ENCODE assay signal across 32 cellular contexts in the genomic region with DNA sequence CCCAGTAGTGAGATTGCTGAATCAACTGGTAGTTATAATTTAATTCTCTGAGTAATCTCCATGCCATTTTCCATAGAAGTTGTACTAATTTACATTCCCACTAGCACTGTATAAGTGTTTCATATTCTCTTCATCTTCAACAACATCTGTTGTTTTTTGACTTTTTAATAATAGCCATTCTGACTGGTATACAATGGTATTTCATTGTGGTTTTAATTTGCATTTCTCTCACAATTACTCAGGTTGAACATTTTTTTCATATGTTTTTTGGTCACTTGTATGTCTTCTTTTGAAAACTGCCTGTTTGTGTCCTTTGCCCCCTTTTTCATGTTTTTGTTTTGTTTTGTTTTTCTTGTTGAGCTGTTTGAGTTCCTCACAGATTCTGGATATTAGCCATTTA.
"Had no signal": no experiment of that assay in that cellular context is flagged by ENCODE, and none has a peak within 500 bp of the region (broad histone marks: within the 10 kb centered on the region; RNA-seq: fewer than 3 reads in every experiment).

No MANE protein-coding gene starts in this region.

- H3K27ac ChIP-seq: body of pancreas, cardiac muscle cell, colonic mucosa, epithelial cell of prostate, esophagus squamous epithelium, left lung, ovary, stomach, thyroid gland, upper lobe of left lung, vagina had no signal

- H3K27me3 ChIP-seq: body of pancreas, cardiac muscle cell, colonic mucosa, esophagus squamous epithelium, left lung, ovary, stomach, thyroid gland, upper lobe of left lung, vagina had no signal

- H3K36me3 ChIP-seq: cardiac muscle cell, colonic mucosa, esophagus squamous epithelium, left lung, ovary, stomach, thyroid gland, upper lobe of left lung, vagina had no signal

- H3K4me1 ChIP-seq: body of pancreas, colonic mucosa, esophagus squamous epithelium, left lung, stomach, thyroid gland, upper lobe of left lung, vagina had no signal

- DNase-seq: activated CD4-positive, alpha-beta memory T cell treated with anti-CD3 and anti-CD28 coated beads, Interleukin-2, amount 10 ng/mL, durations not matched to agents 7 days and 5 days; activated CD4-positive, alpha-beta T cell treated with anti-CD3 and anti-CD28 coated beads for 1 hour; activated CD4-positive, alpha-beta T cell treated with anti-CD3 and anti-CD28 coated beads, Interleukin-2, amount 10 ng/mL, durations not matched to agents 7 days and 5 days; activated CD8-positive, alpha-beta memory T cell treated with anti-CD3 and anti-CD28 coated beads, Interleukin-2, amount 50 U/mL, for 48 hours; activated gamma-delta T cell treated with Interleukin-2 at 50 U/mL for 16 hours; activated naive CD4-positive, alpha-beta T cell treated with anti-CD3 and anti-CD28 coated beads, Interleukin-2, amount 50 U/mL, for 16 hours; activated T-cell treated with anti-CD3 and anti-CD28 coated beads, Interleukin-2, amount 50 U/mL, for 4 hours; amniotic stem cell; body of pancreas; cerebellar nuclear complex; colonic mucosa; effector CD8-positive, alpha-beta T cell; esophagus squamous epithelium; left lung; naive thymus-derived CD4-positive, alpha-beta T cell; ovary; retina; small intestine; stimulated activated CD4-positive, alpha-beta T cell treated with anti-CD3 and anti-CD28 coated beads, Interleukin-4, amount 100 ng/mL, for 4 hours; stimulated activated CD8-positive, alpha-beta memory T cell treated with anti-CD3 and anti-CD28 coated beads, Interleukin-4, amount 100 ng/mL, for 48 hours; stimulated activated naive B cell treated with anti-CD40 and anti-IgM and Interleukin-4, amounts not matched to agents 10 μg/mL and 1 μg/mL and 100 μg/mL, for 72 hours; stomach; T-helper 2 cell; thyroid gland; upper lobe of left lung had no signal

- H3K4me3 ChIP-seq: body of pancreas, cardiac muscle cell, colonic mucosa, esophagus squamous epithelium, left lung, ovary, stomach, thyroid gland, upper lobe of left lung, vagina had no signal

- ATAC-seq: activated T-cell treated with anti-CD3 and anti-CD28 coated beads, Interleukin-2, amount 50 U/mL, for 4 hours; activated T-helper 17 cell treated with anti-CD3 and anti-CD28 coated beads, Interleukin-2, amount 50 U/mL, for 72 hours; body of pancreas; left lung; naive thymus-derived CD4-positive, alpha-beta T cell; sciatic nerve; stimulated activated naive B cell treated with anti-CD40 and anti-IgM and Interleukin-4, amounts not matched to agents 10 μg/mL and 1 μg/mL and 100 μg/mL, for 72 hours had no signal

- FAIRE-seq: endometrium, frontal cortex, small intestine had no signal

- H3K9me3 ChIP-seq: body of pancreas, colonic mucosa, esophagus squamous epithelium, left lung, ovary, stomach, thyroid gland, upper lobe of left lung, vagina had no signal
